ENCODE assay signal across 28 cellular contexts in genomic region chr14:45976001-45976400, GRCh38.
"Had no signal": no experiment of that assay in that cellular context is flagged by ENCODE, and none has a peak within 500 bp of the region (broad histone marks: within the 10 kb centered on the region; RNA-seq: fewer than 3 reads in every experiment).

No MANE protein-coding gene starts in this region.

- H3K4me1 ChIP-seq: neural progenitor cell, parathyroid adenoma, psoas muscle, spleen, suprapubic skin, testis, tibial artery, transverse colon, upper lobe of right lung, uterus had no signal

- H2AFZ ChIP-seq: neural progenitor cell, parathyroid adenoma had no signal

- DNase-seq: natural killer cell; occipital lobe; ovary; posterior cingulate gyrus; psoas muscle; right cardiac atrium; spleen; stimulated activated CD4-positive, alpha-beta T cell treated with anti-CD3 and anti-CD28 coated beads, Interleukin-12 subunit alpha, Interleukin-12 subunit beta, amount 100 ng/mL, for 4 hours; stimulated activated CD4-positive, alpha-beta T cell treated with anti-CD3 and anti-CD28 coated beads, Interleukin-1b, Interleukin-23, amount 100 ng/mL, for 48 hours; stimulated activated CD4-positive, alpha-beta T cell treated with anti-CD3 and anti-CD28 coated beads, Interleukin-4, amount 100 ng/mL, for 1 hour; stimulated activated CD4-positive, alpha-beta T cell treated with anti-CD3 and anti-CD28 coated beads, Interleukin-4, amount 100 ng/mL, for 4 hours; stimulated activated CD8-positive, alpha-beta memory T cell treated with anti-CD3 and anti-CD28 coated beads, Interleukin-4, amount 100 ng/mL, for 48 hours; stimulated activated naive CD4-positive, alpha-beta T cell; stimulated activated naive CD8-positive, alpha-beta T cell treated with anti-CD3 and anti-CD28 coated beads, Interleukin-15, amount 100 ng/mL, for 72 hours; stimulated activated naive CD8-positive, alpha-beta T cell treated with anti-CD3 and anti-CD28 coated beads, Interleukin-15, Interleukin-2, amounts not matched to agents 100 U/mL and 50 U/mL, for 24 hours; substantia nigra; testis; tibial artery; transverse colon; upper lobe of right lung; uterus had no signal

- ATAC-seq: natural killer cell; psoas muscle; right cardiac atrium; sciatic nerve; stimulated activated memory B cell treated with anti-CD40 and anti-IgM and Interleukin-4, amounts not matched to agents 10 μg/mL and 1 μg/mL and 100 μg/mL, for 72 hours; stimulated activated naive CD8-positive, alpha-beta T cell treated with anti-CD3 and anti-CD28 coated beads, Interleukin-15, amount 100 ng/mL, for 72 hours; stimulated activated naive CD8-positive, alpha-beta T cell treated with anti-CD3 and anti-CD28 coated beads, Interleukin-15, Interleukin-2, amounts not matched to agents 100 U/mL and 50 U/mL, for 24 hours; upper lobe of right lung had no signal

- H3K27me3 ChIP-seq: neural progenitor cell, ovary, spleen, suprapubic skin, testis, tibial artery, transverse colon, upper lobe of right lung, uterus had no signal

- H3K4me2 ChIP-seq: neural progenitor cell, smooth muscle cell had no signal

- H3K36me3 ChIP-seq: neural progenitor cell, ovary, spleen, suprapubic skin, tibial artery, transverse colon, upper lobe of right lung, uterus had no signal

- H3K9me3 ChIP-seq: psoas muscle, suprapubic skin, testis, tibial artery, transverse colon, upper lobe of right lung, uterus had no signal

- H3K4me3 ChIP-seq: neural progenitor cell, ovary, psoas muscle, skin epidermis, smooth muscle cell, spleen, suprapubic skin, testis, tibial artery, transverse colon, upper lobe of right lung, uterus had no signal

- H3K79me2 ChIP-seq: parathyroid adenoma had no signal

- H3K9ac ChIP-seq: neural progenitor cell, parathyroid adenoma had no signal

- H3K27ac ChIP-seq: neural progenitor cell, ovary, parathyroid adenoma, psoas muscle, skin epidermis, spleen, suprapubic skin, testis, tibial artery, transverse colon, upper lobe of right lung, uterus had no signal
